Comparison of ENCODE assay signal across 9 cellular contexts in genomic region chr6:135008072-135008940, GRCh38. TPM values are rescaled to one million over a fixed set of nuclear protein-coding genes. Genes with fewer than 3 reads are reported as not detected.
DNase-seq lines count a peak whose midpoint lies in the region; ATAC-seq and TF ChIP-seq lines count a peak whose summit lies in the region.
"Had no signal": no experiment of that assay in that cellular context is flagged by ENCODE, and none has a peak within 500 bp of the region (broad histone marks: within the 10 kb centered on the region; RNA-seq: fewer than 3 reads in every experiment).

No MANE protein-coding gene starts in this region.

- H3K4me3 Mint-ChIP-seq in activated CD8-positive, alpha-beta memory T cell treated with anti-CD3 and anti-CD28 coated beads, Interleukin-2, amount 10 ng/mL, durations not matched to agents 7 days and 5 days: no peak overlapping the region

- peak overlapping the region; percentile 1 for H3K27ac Mint-ChIP-seq in activated CD8-positive, alpha-beta memory T cell treated with anti-CD3 and anti-CD28 coated beads, Interleukin-2, amount 10 ng/mL, durations not matched to agents 7 days and 5 days

- ATAC-seq in activated CD8-positive, alpha-beta memory T cell treated with anti-CD3 and anti-CD28 coated beads, Interleukin-2, amount 10 ng/mL, durations not matched to agents 7 days and 5 days: peak; percentile 87
- peak; percentile 69 for ATAC-seq in GM21723 (IDR thresholded peaks at IDR 0.05; ENCODE audit: unreplicated experiment)
- ATAC-seq in HG03469 (IDR thresholded peaks at IDR 0.05; ENCODE audit: unreplicated experiment): peak; percentile 70

- CTCF ChIA-PET in activated CD8-positive, alpha-beta memory T cell treated with anti-CD3 and anti-CD28 coated beads, Interleukin-2, amount 10 ng/mL, durations not matched to agents 7 days and 5 days (lab: Charles Lee): interaction anchor here (0.8 to 1.0 kb wide), 3 partner anchors 28 to 136 kb away, joined by 3 read pairs; no protein-coding TSS in a partner anchor
- CTCF ChIA-PET in HEK293T (lab: Yijun Ruan, JAX): interaction anchor here (0.6 to 1.1 kb wide), 3 partner anchors 10 to 1019 kb away, joined by 3 read pairs; no protein-coding TSS in a partner anchor

- no peak for DNase-seq in activated CD8-positive, alpha-beta memory T cell treated with anti-CD3 and anti-CD28 coated beads, Interleukin-2, amount 10 ng/mL, durations not matched to agents 7 days and 5 days
- no peak for DNase-seq in activated CD8-positive, alpha-beta memory T cell treated with anti-CD3 and anti-CD28 coated beads, Interleukin-2, amount 50 U/mL, for 48 hours
- DNase-seq in renal cortical epithelial cell (ENCODE audit: low read depth) (peak; percentile 72), GOT3 (lab: John Stamatoyannopoulos, UW) (no peak), NCI-H774 (lab: John Stamatoyannopoulos, UW) (no peak), HEK293T (ENCODE audit: extremely low spot score) (no peak)
- DNase-seq: NCI-H226 had no signal

- H3K27me3 Mint-ChIP-seq in activated CD8-positive, alpha-beta memory T cell treated with anti-CD3 and anti-CD28 coated beads, Interleukin-2, amount 10 ng/mL, durations not matched to agents 7 days and 5 days: no peaks in the 10 kb centered on the region

- peaks cover 38% of the 10 kb centered on the region for H3K4me1 Mint-ChIP-seq in activated CD8-positive, alpha-beta memory T cell treated with anti-CD3 and anti-CD28 coated beads, Interleukin-2, amount 10 ng/mL, durations not matched to agents 7 days and 5 days

- H3K36me3 Mint-ChIP-seq in activated CD8-positive, alpha-beta memory T cell treated with anti-CD3 and anti-CD28 coated beads, Interleukin-2, amount 10 ng/mL, durations not matched to agents 7 days and 5 days: peaks cover 33% of the 10 kb centered on the region

- H3K9me3 Mint-ChIP-seq in activated CD8-positive, alpha-beta memory T cell treated with anti-CD3 and anti-CD28 coated beads, Interleukin-2, amount 10 ng/mL, durations not matched to agents 7 days and 5 days (ENCODE audit: low read depth): no peaks in the 10 kb centered on the region

- POLR2A ChIA-PET in HEK293T (lab: Yijun Ruan, JAX): no interaction called here

TF ChIP-seq in HEK293T, 16 proteins besides CTCF, POLR2A, EP300 and RAD21:
- TF ChIP-seq FOXM1 (IDR thresholded peaks at IDR 0.05; ENCODE audit: borderline replicate concordance): no peak
- no peak for TF ChIP-seq SP1 (IDR thresholded peaks at IDR 0.05)
- no peak for TF ChIP-seq SUZ12 (IDR thresholded peaks at IDR 0.05)
- no peak for TF ChIP-seq ELF4 (IDR thresholded peaks at IDR 0.05)
- no peak for TF ChIP-seq LEF1 (IDR thresholded peaks at IDR 0.05; ENCODE audit: borderline replicate concordance)
- no peak for TF ChIP-seq BHLHE40 (IDR thresholded peaks at IDR 0.05; ENCODE audit: borderline replicate concordance)
- TF ChIP-seq TARDBP (IDR thresholded peaks at IDR 0.05): no peak
- no peak for TF ChIP-seq PKNOX1 (IDR thresholded peaks at IDR 0.05)
- TF ChIP-seq FOXA1 (IDR thresholded peaks at IDR 0.05): no peak
- no peak for TF ChIP-seq NFRKB (IDR thresholded peaks at IDR 0.05)

RNA-seq across cellular contexts. Expression of gene HBS1L, which starts 46.3 kb away (rescaled TPM):
- total RNA-seq in activated CD8-positive, alpha-beta memory T cell treated with anti-CD3 and anti-CD28 coated beads, Interleukin-2, amount 10 ng/mL, durations not matched to agents 7 days and 5 days: 100 to 1,000 TPM in 1 of 2 experiments, 10 to 100 TPM in 1; 92.2 to 112 TPM
- 115 and 154 TPM in 2 replicates for total RNA-seq in renal cortical epithelial cell

RNA-seq across cellular contexts. Expression of gene ALDH8A1, which starts 58.4 kb away (rescaled TPM):
- 1 to 10 TPM in 1 of 2 experiments, under 1 TPM in 1; 0.84 to 2.5 TPM for total RNA-seq in activated CD8-positive, alpha-beta memory T cell treated with anti-CD3 and anti-CD28 coated beads, Interleukin-2, amount 10 ng/mL, durations not matched to agents 7 days and 5 days
- total RNA-seq in renal cortical epithelial cell: 2.8 and 3.6 TPM in 2 replicates
